ENCODE assay signal across 8 cellular contexts in genomic region chr19:29211562-29212416, GRCh38. TPM values are rescaled to one million over a fixed set of nuclear protein-coding genes. Genes with fewer than 3 reads are reported as not detected.
DNase-seq lines count a peak whose midpoint lies in the region; FAIRE-seq and TF ChIP-seq lines count a peak whose summit lies in the region.

No MANE protein-coding gene starts in this region.

- H3K27me3 ChIP-seq in OCI-LY1 (ENCODE audit: insufficient read depth, low read length) (no peaks in the 10 kb centered on the region), mononuclear cell (ENCODE audit: insufficient read depth, low read length) (no peaks in the 10 kb centered on the region)

- no peak overlapping the region for H2AFZ ChIP-seq in OCI-LY1 (ENCODE audit: low read length)

- peak overlapping the region; percentile 86 for H3K4me2 ChIP-seq in OCI-LY1 (ENCODE audit: low read length)

- peaks cover 39% of the 10 kb centered on the region for H3K36me3 ChIP-seq in OCI-LY1 (ENCODE audit: insufficient read depth, low read length)

- FAIRE-seq in urothelium cell line (lab: Jason Lieb, UNC) = no peak

- peak overlapping the region; percentile 61 for H3K27ac ChIP-seq in OCI-LY1 (ENCODE audit: low read depth, low read length, poor library complexity, severe bottlenecking)

- no peaks in the 10 kb centered on the region for H3F3A ChIP-seq in OCI-LY1 (ENCODE audit: insufficient read depth, low read length)

- H4K20me1 ChIP-seq in OCI-LY1 (ENCODE audit: insufficient read depth, low read length) = peaks cover 7% of the 10 kb centered on the region

- H3K4me1 ChIP-seq in OCI-LY1 (ENCODE audit: insufficient read depth, low read length, severe bottlenecking) (peaks cover 21% of the 10 kb centered on the region), mononuclear cell (ENCODE audit: insufficient read depth, low read length) (peaks cover 21% of the 10 kb centered on the region)

- DNase-seq in GM12865 (ENCODE audit: low read depth) = peak; percentile 28
- peak; percentile 5 to 26 for DNase-seq in dermis microvascular lymphatic vessel endothelial cell (ENCODE audit: low read depth in 2 of 2)
- no peak for DNase-seq in NCI-H2171 treated with DMSO at 0.1 percent for 48 hours (lab: John Stamatoyannopoulos, UW)
- DNase-seq in NCI-H1694 (lab: John Stamatoyannopoulos, UW) = no peak
- no peak for DNase-seq in urothelium cell line (ENCODE audit: low spot score)
- no peak for DNase-seq in NCI-H524 treated with DMSO at 0.1 percent for 48 hours (lab: John Stamatoyannopoulos, UW)

- TF ChIP-seq CTCF in GM12865 (IDR thresholded peaks at IDR 0.05; ENCODE audit: insufficient read depth, low read depth, low read length, missing control alignments) (no peak), OCI-LY1 (IDR thresholded peaks at IDR 0.05; ENCODE audit: low read length) (no peak)

- H3K9me3 ChIP-seq in OCI-LY1 (ENCODE audit: low read length) (no peaks in the 10 kb centered on the region; the same call in 1 of the 2 replicates), mononuclear cell (ENCODE audit: low read depth, low read length) (no peaks in the 10 kb centered on the region)

- H3K9me2 ChIP-seq in OCI-LY1 (ENCODE audit: low read depth, low read length) = no peaks in the 10 kb centered on the region

- peak overlapping the region; percentile 82 for H3K4me3 ChIP-seq in GM12865 (ENCODE audit: low read depth, low read length)
- H3K4me3 ChIP-seq in OCI-LY1 (ENCODE audit: low read depth, low read length, poor library complexity, severe bottlenecking) = peak overlapping the region; percentile 97
- H3K4me3 ChIP-seq in mononuclear cell (ENCODE audit: low read length) = peak overlapping the region; percentile 92

- H3K9ac ChIP-seq in OCI-LY1 (ENCODE audit: low read length) = peak overlapping the region; percentile 99

- peaks cover 42% of the 10 kb centered on the region for H3K79me2 ChIP-seq in OCI-LY1 (ENCODE audit: insufficient read depth, low read length)

RNA-seq across cellular contexts. Expression of gene UQCRFS1, which starts 1.2 kb away (rescaled TPM):
- 30.2 and 33.1 TPM in 2 replicates for total RNA-seq in dermis microvascular lymphatic vessel endothelial cell
- 38.1 TPM for total RNA-seq in mononuclear cell

Comparison
In these comparisons a context has a peak if more than half of its experiments do, and no peak if none do; other contexts are left out.
1. DNase-seq: peak in GM12865 (single experiment) and dermis microvascular lymphatic vessel endothelial cell (2 of 2); none in NCI-H2171 treated with DMSO at 0.1 percent for 48 hours (single experiment), NCI-H1694 (single experiment), urothelium cell line (single experiment) and NCI-H524 treated with DMSO at 0.1 percent for 48 hours (single experiment).
2. Peak in every context shown above with its lines, with median percentiles within 50 percentile points of each other: H3K4me3 ChIP-seq.